Comparison of ENCODE assay signal across 7 cellular contexts in the genomic region with DNA sequence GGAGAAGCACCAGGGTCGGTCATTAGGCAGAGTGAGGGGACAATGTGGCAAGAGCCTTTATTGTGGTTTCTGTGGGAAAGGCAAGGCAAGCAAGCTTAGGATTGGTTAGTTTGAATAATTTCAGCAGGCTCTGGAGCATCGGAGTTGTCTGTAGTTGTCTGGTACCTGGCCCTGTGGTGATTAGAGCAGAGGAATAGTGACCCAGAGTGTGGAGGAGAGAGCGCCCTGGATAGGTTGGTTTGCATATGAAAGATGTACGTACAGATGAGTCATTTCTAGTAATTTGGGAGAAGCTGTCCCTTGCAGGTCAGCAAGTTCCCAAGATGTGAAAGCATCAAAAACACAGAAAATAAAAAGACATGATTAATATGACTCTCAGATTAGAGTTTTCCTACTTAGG.
"Had no signal": no experiment of that assay in that cellular context is flagged by ENCODE, and none has a peak within 500 bp of the region (broad histone marks: within the 10 kb centered on the region; RNA-seq: fewer than 3 reads in every experiment).

No MANE protein-coding gene starts in this region.

- FAIRE-seq: G401.6, GM12878, GM12891, GM12892, GM18507, GM19239 had no signal

- ATAC-seq: GM12878 had no signal

- DNase-seq: GDM1 had no signal

- H3K4me3 ChIP-seq: GM12878 had no signal
